ENCODE assay signal across 1 cellular context in genomic region chr12:123633379-123634141, GRCh38.
TF ChIP-seq lines count a peak whose summit lies in the region.

Gene EIF2B1 (minus strand): TSS chr12:123633686. CDS start chr12:123633557, 129 bp downstream.
Gene GTF2H3 (plus strand): TSS chr12:123633829. CDS start chr12:123633860, 31 bp downstream.

TF ChIP-seq in HepG2, 621 proteins besides CTCF, POLR2A, EP300 and RAD21 (continued from another document and continues in another):
- peak; percentile 47 for TF ChIP-seq ZNF407 (CRISPR knock-in tag; IDR thresholded peaks at IDR 0.05; ENCODE audit: not compliant biosample characterization)
- TF ChIP-seq ZNF235 (CRISPR knock-in tag; IDR thresholded peaks at IDR 0.05; ENCODE audit: borderline replicate concordance), result no peak
- peak; percentile 65 for TF ChIP-seq CSRNP1 (CRISPR knock-in tag; IDR thresholded peaks at IDR 0.05)
- no peak for TF ChIP-seq ZNF180 (CRISPR knock-in tag; IDR thresholded peaks at IDR 0.05; ENCODE audit: borderline replicate concordance, low read depth)
- TF ChIP-seq TARDBP (CRISPR knock-in tag; IDR thresholded peaks at IDR 0.05), result peak; percentile 93
- no peak for TF ChIP-seq DDIT3 (CRISPR knock-in tag; IDR thresholded peaks at IDR 0.05)
- TF ChIP-seq RCOR2 (CRISPR knock-in tag; IDR thresholded peaks at IDR 0.05), result no peak
- peak; percentile 78; the same call in 1 of the 2 replicates for TF ChIP-seq BRF2 (CRISPR knock-in tag; IDR thresholded peaks at IDR 0.05)
- TF ChIP-seq MEIS2 (CRISPR knock-in tag; IDR thresholded peaks at IDR 0.05), result 0 out of 2 replicates have a peak, but pooled peaks have one; percentile 59
- TF ChIP-seq ATF6 (CRISPR knock-in tag; conservative IDR thresholded peaks at IDR 0.05), result no peak; the same call in 1 of the 2 replicates
- peak; percentile 99 for TF ChIP-seq KMT2B (CRISPR knock-in tag; IDR thresholded peaks at IDR 0.05)
- TF ChIP-seq PAX8 (CRISPR knock-in tag; IDR thresholded peaks at IDR 0.05; ENCODE audit: borderline replicate concordance), result no peak
- 0 out of 2 replicates have a peak, but pooled peaks have one; percentile 29 for TF ChIP-seq GLI4 (CRISPR knock-in tag; IDR thresholded peaks at IDR 0.05; ENCODE audit: borderline replicate concordance)
- no peak for TF ChIP-seq RNF219 (CRISPR knock-in tag; IDR thresholded peaks at IDR 0.05)
- TF ChIP-seq FOXM1 (CRISPR knock-in tag; IDR thresholded peaks at IDR 0.05), result no peak
- TF ChIP-seq FOXJ3 (CRISPR knock-in tag; IDR thresholded peaks at IDR 0.05; ENCODE audit: borderline replicate concordance), result 0 out of 2 replicates have a peak, but pooled peaks have one; percentile 22
- peak; percentile 36 for TF ChIP-seq PTBP1 (IDR thresholded peaks at IDR 0.05; ENCODE audit: low read depth, low read length, poor library complexity, severe bottlenecking)
- peak; percentile 100 for TF ChIP-seq KAT8 (CRISPR knock-in tag; IDR thresholded peaks at IDR 0.05)
- peak; percentile 97 for TF ChIP-seq ZNF574 (CRISPR knock-in tag; IDR thresholded peaks at IDR 0.05)
- peak; percentile 31; the same call in 1 of the 2 replicates for TF ChIP-seq ZBTB34 (CRISPR knock-in tag; IDR thresholded peaks at IDR 0.05)
- TF ChIP-seq FOXK2 (IDR thresholded peaks at IDR 0.05), result peak; percentile 70
- TF ChIP-seq NR1H2 (CRISPR knock-in tag; IDR thresholded peaks at IDR 0.05; ENCODE audit: borderline replicate concordance, low read depth), result no peak
- TF ChIP-seq KDM1A (CRISPR knock-in tag; IDR thresholded peaks at IDR 0.05), result no peak
- TF ChIP-seq MTF1 (CRISPR knock-in tag; IDR thresholded peaks at IDR 0.05), result no peak
- no peak; the same call in 1 of the 2 replicates for TF ChIP-seq ZNF891 (CRISPR knock-in tag; IDR thresholded peaks at IDR 0.05)
- TF ChIP-seq NBN (conservative IDR thresholded peaks at IDR 0.05), result no peak
- no peak for TF ChIP-seq GRHL1 (CRISPR knock-in tag; conservative IDR thresholded peaks at IDR 0.05)
- TF ChIP-seq TFDP1 (CRISPR knock-in tag; IDR thresholded peaks at IDR 0.05; ENCODE audit: borderline replicate concordance), result peak; percentile 77
- TF ChIP-seq HIVEP1 (CRISPR knock-in tag; IDR thresholded peaks at IDR 0.05), result peak; percentile 89
- TF ChIP-seq ZNF446 (CRISPR knock-in tag; IDR thresholded peaks at IDR 0.05), result no peak
- no peak for TF ChIP-seq ZNF17 (CRISPR knock-in tag; IDR thresholded peaks at IDR 0.05)
- TF ChIP-seq NR2C2 (CRISPR knock-in tag; IDR thresholded peaks at IDR 0.05; ENCODE audit: borderline replicate concordance), result peak; percentile 90
- TF ChIP-seq ZNF10 (CRISPR knock-in tag; IDR thresholded peaks at IDR 0.05; ENCODE audit: borderline replicate concordance, low read depth), result no peak
- no peak for TF ChIP-seq CEBPB (IDR thresholded peaks at IDR 0.05; ENCODE audit: borderline replicate concordance, low read depth, low read length)
